12 cellular contexts compared by ENCODE assay signal in the genomic region with DNA sequence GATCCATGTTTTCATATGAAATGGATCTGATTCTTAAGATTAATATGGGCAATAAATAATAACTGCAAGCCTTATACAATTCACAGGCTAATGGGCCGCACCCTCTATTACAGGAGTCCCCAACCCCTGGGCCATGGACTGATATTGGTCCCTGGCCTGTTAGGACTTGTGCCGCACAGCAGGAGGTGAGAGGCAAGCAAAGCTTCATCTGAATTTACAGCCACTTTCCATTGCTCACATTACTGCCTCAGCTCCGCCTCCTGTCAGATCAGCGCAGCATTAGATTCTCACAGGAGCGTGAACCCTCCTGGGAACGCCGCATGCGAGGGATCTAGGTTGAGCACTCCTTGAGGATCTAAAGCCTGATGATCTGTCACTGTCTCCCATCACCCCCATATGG. TPM values are rescaled to one million over a fixed set of nuclear protein-coding genes. Genes with fewer than 3 reads are reported as not detected.
DNase-seq lines count a peak whose midpoint lies in the region; ATAC-seq and TF ChIP-seq lines count a peak whose summit lies in the region.
"Had no signal": no experiment of that assay in that cellular context is flagged by ENCODE, and none has a peak within 500 bp of the region (broad histone marks: within the 10 kb centered on the region; RNA-seq: fewer than 3 reads in every experiment).

No MANE protein-coding gene starts in this region.

- no peaks in the 10 kb centered on the region for H3K27me3 ChIP-seq in A673 (replicated peaks; ENCODE audit: insufficient read depth, low read depth, low read length, poor library complexity)
- no peaks in the 10 kb centered on the region for H3K27me3 ChIP-seq in BE2C
- H3K27me3 ChIP-seq: upper lobe of left lung had no signal

- DNase-seq in A673 (ENCODE audit: low spot score) = peak; percentile 91
- peak; percentile 65 for DNase-seq in NCI-H1105 (lab: John Stamatoyannopoulos, UW)
- DNase-seq in NCI-H524 treated with DMSO at 0.1 percent for 48 hours (lab: John Stamatoyannopoulos, UW) = peak; percentile 83
- DNase-seq in BE2C = no peak
- DNase-seq in stimulated activated CD8-positive, alpha-beta memory T cell treated with anti-CD3 and anti-CD28 coated beads, Interleukin-4, amount 100 ng/mL, for 48 hours = no peak
- DNase-seq: activated CD8-positive, alpha-beta memory T cell treated with anti-CD3 and anti-CD28 coated beads for 24 hours; left cardiac atrium had no signal

- peaks cover 37% of the 10 kb centered on the region for H3K4me1 ChIP-seq in A673 (ENCODE audit: insufficient read depth, low read length, poor library complexity, severe bottlenecking)
- no peaks in the 10 kb centered on the region for H3K4me1 ChIP-seq in BE2C

- H3K9me3 ChIP-seq in A673 (ENCODE audit: low read depth, low read length, poor library complexity, severe bottlenecking) (no peaks in the 10 kb centered on the region), BE2C (no peaks in the 10 kb centered on the region)
- H3K9me3 ChIP-seq: A549, upper lobe of left lung had no signal

- H3K4me3 ChIP-seq in A673 (ENCODE audit: low read depth, low read length, poor library complexity, severe bottlenecking) (no peak overlapping the region), BE2C (ENCODE audit: low read depth, low read length) (no peak overlapping the region)
- H3K4me3 ChIP-seq: A549 had no signal

- peak overlapping the region; percentile 43 for H3K27ac ChIP-seq in A673 (ENCODE audit: low read depth, low read length, poor library complexity, severe bottlenecking)

- intact Hi-C loops in A673 (cut with micrococcal nuclease; ENCODE audit: unreplicated experiment) = no loop called here

- POLR2A ChIA-PET in A673 (lab: Charles Lee; ENCODE audit: low non-redundant PET) = no interaction called here

- TF ChIP-seq CTCF in A673 (conservative IDR thresholded peaks at IDR 0.05; ENCODE audit: low read depth, low read length) (no peak), BE2C (IDR thresholded peaks at IDR 0.05; ENCODE audit: low read depth, low read length) (no peak)

- BruUV-seq in A673 (replicated peaks; lab: Mats Ljungman, UMichigan) = no TSS peak

- H3K36me3 ChIP-seq in A673 (ENCODE audit: insufficient read depth, low read length, poor library complexity, severe bottlenecking) (no peaks in the 10 kb centered on the region), BE2C (no peaks in the 10 kb centered on the region)
- H3K36me3 ChIP-seq: upper lobe of left lung had no signal

- ATAC-seq in esophagus mucosa = peak; percentile 97
- no peak for ATAC-seq in HG02588 (IDR thresholded peaks at IDR 0.05; ENCODE audit: unreplicated experiment)
- no peak for ATAC-seq in GM18511 (IDR thresholded peaks at IDR 0.05; ENCODE audit: unreplicated experiment)

- CTCF ChIA-PET in A673 (lab: Charles Lee) = no interaction called here

RNA-seq across cellular contexts. Expression of a gene that starts 26.8 kb away (rescaled TPM):
- total RNA-seq in A673 (2021) (50.8 and 51.3 TPM in 2 replicates), esophagus mucosa (20.8 TPM)
- polyA plus RNA-seq in BE2C (2012; ENCODE audit: insufficient read depth, insufficient read length, low read depth) = 39.7 TPM

Comparison
In these comparisons a context has a peak if more than half of its experiments do, and no peak if none do; other contexts are left out.
1. DNase-seq: peak in A673 (single experiment), NCI-H1105 (single experiment) and NCI-H524 treated with DMSO at 0.1 percent for 48 hours (single experiment); none in BE2C (single experiment) and stimulated activated CD8-positive, alpha-beta memory T cell treated with anti-CD3 and anti-CD28 coated beads, Interleukin-4, amount 100 ng/mL, for 48 hours (single experiment).